13 cellular contexts compared by ENCODE assay signal in the genomic region with DNA sequence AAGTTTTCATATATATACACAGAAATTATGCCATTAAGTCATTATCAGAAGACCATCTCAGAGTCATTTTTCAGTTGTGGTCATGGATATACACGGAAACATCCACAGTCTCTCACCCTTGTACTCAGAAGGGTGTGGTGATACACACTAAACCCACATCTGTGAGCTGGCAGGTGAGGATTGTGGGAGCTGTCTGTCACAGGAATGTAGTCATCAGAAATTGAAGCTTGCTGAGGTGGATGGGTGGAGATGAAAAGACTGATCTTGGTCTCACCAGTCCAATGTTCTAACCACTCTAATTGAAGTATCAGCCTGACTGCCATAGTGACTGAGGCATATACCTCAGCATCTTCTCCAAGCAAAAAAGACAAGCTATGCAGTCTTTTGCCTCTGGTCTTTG.
DNase-seq lines count a peak whose midpoint lies in the region; ATAC-seq, FAIRE-seq and TF ChIP-seq lines count a peak whose summit lies in the region.
"Had no signal": no experiment of that assay in that cellular context is flagged by ENCODE, and none has a peak within 500 bp of the region (broad histone marks: within the 10 kb centered on the region; RNA-seq: fewer than 3 reads in every experiment).

No MANE protein-coding gene starts in this region.

- peak; percentile 32 for DNase-seq in GM23248
- peak; percentile 76 for DNase-seq in activated CD4-positive, alpha-beta T cell treated with anti-CD3 and anti-CD28 coated beads, Interleukin-2, amount 10 ng/mL, durations not matched to agents 7 days and 5 days
- peak; percentile 60 for DNase-seq in bronchial epithelial cell (ENCODE audit: low read depth)
- DNase-seq in stimulated activated CD4-positive, alpha-beta T cell treated with anti-CD3 and anti-CD28 coated beads, Interleukin-2, amount 100 ng/mL, for 24 hours, result peak; percentile 24 to 38
- no peak for DNase-seq in WERI-Rb-1
- no peak for DNase-seq in spleen
- no peak for DNase-seq in NCI-H1417 treated with DMSO at 0.1 percent for 48 hours (lab: John Stamatoyannopoulos, UW)
- DNase-seq: heart right ventricle, NCI-H2171 treated with DMSO at 0.1 percent for 48 hours, right lobe of liver had no signal

- POLR2A ChIA-PET in activated CD4-positive, alpha-beta T cell treated with anti-CD3 and anti-CD28 coated beads, Interleukin-2, amount 10 ng/mL, durations not matched to agents 7 days and 5 days (lab: Charles Lee), result no interaction called here

- peak overlapping the region; percentile 76 for H3K27ac Mint-ChIP-seq in activated CD4-positive, alpha-beta T cell treated with anti-CD3 and anti-CD28 coated beads, Interleukin-2, amount 10 ng/mL, durations not matched to agents 7 days and 5 days
- H3K27ac Mint-ChIP-seq: dendritic cell treated with granulocyte-macrophage colony-stimulating factor and Interleukin-4, amounts not matched to agents 40 ng/mL and 50 ng/mL, for 4 days had no signal

- H3K4me1 Mint-ChIP-seq in activated CD4-positive, alpha-beta T cell treated with anti-CD3 and anti-CD28 coated beads, Interleukin-2, amount 10 ng/mL, durations not matched to agents 7 days and 5 days, result peaks cover 31% of the 10 kb centered on the region

- CTCF ChIA-PET in activated CD4-positive, alpha-beta T cell treated with anti-CD3 and anti-CD28 coated beads, Interleukin-2, amount 10 ng/mL, durations not matched to agents 7 days and 5 days (lab: Charles Lee), result interaction anchor here (0.5 to 2.2 kb wide), 3 partner anchors 8 to 19 kb away, joined by 3 to 6 read pairs (median 6); no protein-coding TSS in a partner anchor

- WGBS in GM23248 (ENCODE audit: low coverage in 1 of 2, low lambda C conversion rate in 2 of 2, missing lambda C conversion rate in 2 of 2), 2 experiments, result 12 to 20% methylated on average over 1 of the region's 1 CpG
- 53 to 72% (median 63%) methylated on average over 1 of the region's 1 CpG for WGBS in spleen, 5 donors

- no peaks in the 10 kb centered on the region for H3K9me3 ChIP-seq in GM23248 (ENCODE audit: low read depth)
- no peaks in the 10 kb centered on the region for H3K9me3 ChIP-seq in WERI-Rb-1 (ENCODE audit: severe bottlenecking)
- no peaks in the 10 kb centered on the region for H3K9me3 ChIP-seq in spleen
- H3K9me3 ChIP-seq: heart right ventricle, right lobe of liver had no signal

- H3K4me1 ChIP-seq in GM23248 (ENCODE audit: insufficient read depth) (peaks cover 34% of the 10 kb centered on the region), spleen (peaks cover 0 to 15% (median 10%) of the 10 kb centered on the region in 6 donors)
- H3K4me1 ChIP-seq: right lobe of liver had no signal

- no peak for TF ChIP-seq POLR2A in spleen (IDR thresholded peaks at IDR 0.05)

- FAIRE-seq in bronchial epithelial cell (lab: Jason Lieb, UNC), result peak; percentile 90

- H4K20me1 ChIP-seq in GM23248 (ENCODE audit: insufficient read depth), result no peaks in the 10 kb centered on the region

- peaks cover 12% of the 10 kb centered on the region for H3K36me3 Mint-ChIP-seq in activated CD4-positive, alpha-beta T cell treated with anti-CD3 and anti-CD28 coated beads, Interleukin-2, amount 10 ng/mL, durations not matched to agents 7 days and 5 days (ENCODE audit: low read depth)

- H3K4me2 ChIP-seq in GM23248 (ENCODE audit: unreplicated experiment), result no peak overlapping the region

- H3K27me3 Mint-ChIP-seq in activated CD4-positive, alpha-beta T cell treated with anti-CD3 and anti-CD28 coated beads, Interleukin-2, amount 10 ng/mL, durations not matched to agents 7 days and 5 days, result no peaks in the 10 kb centered on the region

- H3F3A ChIP-seq in GM23248 (ENCODE audit: insufficient read depth), result peaks cover 27% of the 10 kb centered on the region

- no peaks in the 10 kb centered on the region for H3K79me2 ChIP-seq in GM23248 (ENCODE audit: insufficient read depth)

- H3K27me3 ChIP-seq in GM23248 (replicated peaks; ENCODE audit: insufficient read depth), result no peaks in the 10 kb centered on the region
- no peaks in the 10 kb centered on the region for H3K27me3 ChIP-seq in bronchial epithelial cell (ENCODE audit: control insufficient read depth, insufficient read depth, low read length)
- no peaks in the 10 kb centered on the region for H3K27me3 ChIP-seq in WERI-Rb-1 (ENCODE audit: insufficient read depth, low read depth, severe bottlenecking)
- H3K27me3 ChIP-seq in spleen (replicated peaks in 1 of 7), result no peaks in the 10 kb centered on the region
- H3K27me3 ChIP-seq: heart right ventricle, right lobe of liver had no signal

- H3K27ac ChIP-seq in GM23248 (peak overlapping the region; percentile 31), WERI-Rb-1 (no peak overlapping the region), spleen (peak overlapping the region in 1 of 8 donors; percentile 5)
- H3K27ac ChIP-seq: heart right ventricle, right lobe of liver had no signal

- no peak for ATAC-seq in GM21825 (IDR thresholded peaks at IDR 0.05; ENCODE audit: unreplicated experiment)
- ATAC-seq: heart right ventricle had no signal

- TF ChIP-seq CTCF in bronchial epithelial cell (IDR thresholded peaks at IDR 0.05; ENCODE audit: insufficient read depth, low read length, severe bottlenecking) (no peak), WERI-Rb-1 (IDR thresholded peaks at IDR 0.05; ENCODE audit: low read depth, low read length) (no peak), spleen (IDR thresholded peaks at IDR 0.05 in 8 of 11, conservative IDR thresholded peaks at IDR 0.05 in 3 of 11) (no peak)

- no peak overlapping the region for H3K4me3 Mint-ChIP-seq in activated CD4-positive, alpha-beta T cell treated with anti-CD3 and anti-CD28 coated beads, Interleukin-2, amount 10 ng/mL, durations not matched to agents 7 days and 5 days
- H3K4me3 Mint-ChIP-seq: CD14-positive monocyte; dendritic cell treated with granulocyte-macrophage colony-stimulating factor and Interleukin-4, amounts not matched to agents 40 ng/mL and 50 ng/mL, for 4 days had no signal

- in situ Hi-C loops in GM23248 (cut with MboI), result no loop called here

- H3K36me3 ChIP-seq in GM23248 (ENCODE audit: low read depth) (no peaks in the 10 kb centered on the region), bronchial epithelial cell (ENCODE audit: control insufficient read depth, insufficient read depth, low read length) (no peaks in the 10 kb centered on the region), WERI-Rb-1 (peaks cover 4% of the 10 kb centered on the region; the same call in 1 of the 2 replicates), spleen (peaks cover 0 to 18% (median 0%) of the 10 kb centered on the region in 6 donors)
- H3K36me3 ChIP-seq: heart right ventricle, right lobe of liver had no signal

- no peaks in the 10 kb centered on the region for H3K9me3 Mint-ChIP-seq in activated CD4-positive, alpha-beta T cell treated with anti-CD3 and anti-CD28 coated beads, Interleukin-2, amount 10 ng/mL, durations not matched to agents 7 days and 5 days
- H3K9me3 Mint-ChIP-seq: dendritic cell treated with granulocyte-macrophage colony-stimulating factor and Interleukin-4, amounts not matched to agents 40 ng/mL and 50 ng/mL, for 4 days had no signal

- 0 out of 2 replicates have a peak, but pooled peaks cover 4% of the 10 kb centered on the region for H3K9me2 ChIP-seq in GM23248 (ENCODE audit: insufficient read depth)

- H3K4me3 ChIP-seq in GM23248 (no peak overlapping the region), bronchial epithelial cell (ENCODE audit: low read depth, low read length) (no peak overlapping the region), WERI-Rb-1 (ENCODE audit: low read depth, low read length) (no peak overlapping the region), spleen (no peak overlapping the region)
- H3K4me3 ChIP-seq: heart right ventricle, right lobe of liver had no signal

- no peak overlapping the region for H3K9ac ChIP-seq in GM23248

- intact Hi-C loops in spleen (cut with DNase I; ENCODE audit: low total_unique reads), result no loop called here

- no peak overlapping the region for H2AFZ ChIP-seq in GM23248

Comparison
In these comparisons a context has a peak if more than half of its experiments do, and no peak if none do; other contexts are left out.
1. DNase-seq: peak in GM23248 (single experiment), activated CD4-positive, alpha-beta T cell treated with anti-CD3 and anti-CD28 coated beads, Interleukin-2, amount 10 ng/mL, durations not matched to agents 7 days and 5 days (single experiment), bronchial epithelial cell (single experiment) and stimulated activated CD4-positive, alpha-beta T cell treated with anti-CD3 and anti-CD28 coated beads, Interleukin-2, amount 100 ng/mL, for 24 hours (2 of 2); none in WERI-Rb-1 (single experiment), spleen (single experiment) and NCI-H1417 treated with DMSO at 0.1 percent for 48 hours (single experiment).